8 cellular contexts compared by ENCODE assay signal in the genomic region with DNA sequence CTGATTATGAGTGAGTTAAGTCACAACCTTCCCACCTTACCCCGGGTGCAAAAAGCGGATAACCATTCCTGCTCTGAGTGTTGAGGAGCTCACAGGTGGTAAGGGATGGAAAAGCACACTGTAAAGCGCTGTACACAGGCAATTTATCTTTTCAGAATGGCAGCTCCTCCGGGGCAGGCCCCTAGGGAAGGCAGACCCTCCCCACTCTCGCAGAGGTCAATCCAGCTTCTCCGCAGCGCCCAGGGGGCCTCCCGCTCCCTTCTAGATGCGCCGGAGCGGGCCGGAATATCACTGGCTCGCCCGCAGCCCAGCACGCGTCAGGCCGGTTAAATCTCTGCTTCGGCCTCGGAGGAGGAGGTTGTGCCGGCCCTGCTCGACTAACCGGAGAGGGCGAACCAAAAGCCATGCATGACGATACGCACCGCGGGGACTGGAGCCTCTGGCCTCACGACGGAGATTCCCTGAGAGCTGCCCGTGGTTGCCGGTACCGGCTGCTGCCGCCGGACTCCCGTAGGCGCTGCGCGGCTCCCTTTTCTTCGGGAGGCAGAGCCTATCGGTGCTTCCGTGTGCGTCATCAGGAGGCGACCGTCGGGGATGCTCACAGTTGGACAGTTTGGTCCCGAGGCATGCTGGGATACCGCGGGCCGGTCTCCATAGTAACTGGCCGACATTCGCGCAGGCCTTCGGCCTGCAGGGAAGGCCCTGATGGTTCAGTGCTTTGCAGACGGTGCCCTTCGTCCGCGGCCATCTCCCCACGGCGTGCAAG.
A peak's percentile ranks its signal among the peaks of the same experiment; 100 is the strongest.
DNase-seq lines count a peak whose midpoint lies in the region; TF ChIP-seq lines count a peak whose summit lies in the region.

A gene with protein sequence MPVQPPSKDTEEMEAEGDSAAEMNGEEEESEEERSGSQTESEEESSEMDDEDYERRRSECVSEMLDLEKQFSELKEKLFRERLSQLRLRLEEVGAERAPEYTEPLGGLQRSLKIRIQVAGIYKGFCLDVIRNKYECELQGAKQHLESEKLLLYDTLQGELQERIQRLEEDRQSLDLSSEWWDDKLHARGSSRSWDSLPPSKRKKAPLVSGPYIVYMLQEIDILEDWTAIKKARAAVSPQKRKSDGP (minus strand): TSS at position 555 of the 766 bp plus-strand sequence. CDS start 2,870 bp downstream, outside the sequence.

- peak within 1 kb of the TSS; percentile 92 for H3K27ac Mint-ChIP-seq in activated naive CD4-positive, alpha-beta T cell treated with anti-CD3 and anti-CD28 coated beads, Interleukin-2, amount 10 ng/mL, durations not matched to agents 7 days and 5 days

- peak within 1 kb of the TSS; percentile 89 for H3K9ac ChIP-seq in SK-N-MC (ENCODE audit: insufficient read length)

- H3K4me1 Mint-ChIP-seq in activated naive CD4-positive, alpha-beta T cell treated with anti-CD3 and anti-CD28 coated beads, Interleukin-2, amount 10 ng/mL, durations not matched to agents 7 days and 5 days = peaks cover 54% of the 10 kb centered on the region

- H3K9me3 ChIP-seq in SK-N-MC (ENCODE audit: low read depth, low read length) = no peaks in the 10 kb centered on the region

- peak within 1 kb of the TSS; percentile 85 for H3K4me3 ChIP-seq in HFF-Myc (replicated peaks; ENCODE audit: low read depth, low read length)
- H3K4me3 ChIP-seq in SK-N-MC = peak within 1 kb of the TSS; percentile 96

- H3K27me3 Mint-ChIP-seq in activated naive CD4-positive, alpha-beta T cell treated with anti-CD3 and anti-CD28 coated beads, Interleukin-2, amount 10 ng/mL, durations not matched to agents 7 days and 5 days = peaks cover 7% of the 10 kb centered on the region

- no peak for TF ChIP-seq CTCF in HFF-Myc (IDR thresholded peaks at IDR 0.05; ENCODE audit: low read depth, low read length, missing control alignments)

- CTCF ChIA-PET in activated naive CD4-positive, alpha-beta T cell treated with anti-CD3 and anti-CD28 coated beads, Interleukin-2, amount 10 ng/mL, durations not matched to agents 7 days and 5 days (lab: Charles Lee) = interaction anchor here (1.0 to 4.2 kb wide), 4 partner anchors 10 to 44 kb away, joined by 3 to 29 read pairs (median 7); partner anchors contain the start of gene CD248

- peaks cover 25% of the 10 kb centered on the region for H3K36me3 Mint-ChIP-seq in activated naive CD4-positive, alpha-beta T cell treated with anti-CD3 and anti-CD28 coated beads, Interleukin-2, amount 10 ng/mL, durations not matched to agents 7 days and 5 days

- no peaks in the 10 kb centered on the region for H3K9me3 Mint-ChIP-seq in activated naive CD4-positive, alpha-beta T cell treated with anti-CD3 and anti-CD28 coated beads, Interleukin-2, amount 10 ng/mL, durations not matched to agents 7 days and 5 days

- H3K27ac ChIP-seq in SK-N-MC = peak within 1 kb of the TSS; percentile 84
- peak within 1 kb of the TSS; percentile 56 for H3K27ac ChIP-seq in substantia nigra (ENCODE audit: low read depth, low read length, poor library complexity, severe bottlenecking)

- DNase-seq in GM03348 (ENCODE audit: low spot score) (peak; percentile 95), HFF-Myc (ENCODE audit: extremely low read depth, low read depth) (peak; percentile 88), NCI-H1048 (lab: John Stamatoyannopoulos, UW) (peak; percentile 93), SK-N-MC (ENCODE audit: low read depth, low spot score) (peak; percentile 75), germinal center (ENCODE audit: low spot score) (peak; percentile 93), non-pigmented ciliary epithelial cell (ENCODE audit: low read depth) (peak; percentile 81), substantia nigra (lab: John Stamatoyannopoulos, UW) (peak; percentile 78 to 99 (median 96))
- DNase-seq in activated naive CD4-positive, alpha-beta T cell treated with anti-CD3 and anti-CD28 coated beads, Interleukin-2, amount 10 ng/mL, durations not matched to agents 7 days and 5 days = peak; percentile 99

- peak within 1 kb of the TSS; percentile 94 for H3K4me3 Mint-ChIP-seq in activated naive CD4-positive, alpha-beta T cell treated with anti-CD3 and anti-CD28 coated beads, Interleukin-2, amount 10 ng/mL, durations not matched to agents 7 days and 5 days

- H3K36me3 ChIP-seq in SK-N-MC (ENCODE audit: insufficient read depth, low read length) = peaks cover 4% of the 10 kb centered on the region; the same call in 1 of the 2 replicates

Comparison
In these comparisons a context has a peak if more than half of its experiments do, and no peak if none do; other contexts are left out.
1. Peak in every context shown above with its lines: DNase-seq, H3K4me3 ChIP-seq and H3K27ac ChIP-seq.